ENCODE assay signal across 25 cellular contexts in the genomic region with DNA sequence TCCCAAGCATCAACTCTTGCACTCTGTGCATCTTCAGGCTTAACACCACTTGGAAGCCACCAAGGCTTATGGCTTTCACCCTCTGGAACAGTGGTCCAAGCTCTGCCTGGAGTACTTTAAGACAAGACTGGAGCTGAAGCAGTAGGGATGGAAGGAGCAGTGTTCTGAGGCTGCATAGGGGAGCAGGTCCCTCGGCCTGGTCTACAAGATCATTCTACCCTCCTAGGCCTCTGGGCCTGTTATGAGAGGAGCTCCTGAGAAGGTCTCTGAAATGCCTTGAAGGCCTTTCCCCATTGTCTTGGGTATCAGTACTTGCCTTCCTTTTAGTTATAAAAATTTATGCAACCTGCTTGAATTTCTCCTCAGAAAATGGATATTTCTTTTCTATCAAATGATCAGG.
"Had no signal": no experiment of that assay in that cellular context is flagged by ENCODE, and none has a peak within 500 bp of the region (broad histone marks: within the 10 kb centered on the region; RNA-seq: fewer than 3 reads in every experiment).

No MANE protein-coding gene starts in this region.

- H3K9me3 ChIP-seq: ovary, psoas muscle, right lobe of liver, sigmoid colon, thoracic aorta, thyroid gland, tibial nerve, vagina had no signal

- H3K79me2 ChIP-seq: parathyroid adenoma had no signal

- H3K9ac ChIP-seq: neural progenitor cell, parathyroid adenoma had no signal

- H3K4me3 ChIP-seq: neural progenitor cell, ovary, psoas muscle, right lobe of liver, sigmoid colon, stomach, thoracic aorta, thyroid gland, tibial nerve, upper lobe of left lung, vagina had no signal

- ATAC-seq: natural killer cell; psoas muscle; right cardiac atrium; right lobe of liver; stimulated activated effector memory CD8-positive, alpha-beta T cell treated with anti-CD3 and anti-CD28 coated beads, Interleukin-12 subunit alpha, Interleukin-12 subunit beta, amount 100 ng/mL, for 72 hours; stimulated activated naive B cell treated with anti-CD40 and anti-IgM and Interleukin-4, amounts not matched to agents 10 μg/mL and 1 μg/mL and 100 μg/mL, for 72 hours had no signal

- H3K36me3 ChIP-seq: ovary, right lobe of liver, sigmoid colon, stomach, thoracic aorta, thyroid gland, tibial nerve, upper lobe of left lung, vagina had no signal

- DNase-seq: natural killer cell; occipital lobe; ovary; posterior cingulate gyrus; psoas muscle; right lobe of liver; sigmoid colon; small intestine; stimulated activated CD4-positive, alpha-beta T cell treated with anti-CD3 and anti-CD28 coated beads, Interleukin-15, amount 100 ng/mL, for 24 hours; stimulated activated CD4-positive, alpha-beta T cell treated with anti-CD3 and anti-CD28 coated beads, Interleukin-2, amount 100 ng/mL, for 24 hours; stimulated activated CD4-positive, alpha-beta T cell treated with anti-CD3 and anti-CD28 coated beads, Interleukin-2, amount 100 ng/mL, for 48 hours; stimulated activated CD4-positive, alpha-beta T cell treated with anti-CD3 and anti-CD28 coated beads, Interleukin-4, amount 100 ng/mL, for 24 hours; stimulated activated naive B cell treated with anti-CD40 and anti-IgM and Interleukin-4, amounts not matched to agents 10 μg/mL and 1 μg/mL and 100 μg/mL, for 72 hours; stimulated activated naive CD4-positive, alpha-beta T cell treated with Interleukin-2 at 50 U/mL for 16 hours; stomach; thyroid gland; trophoblast cell; upper lobe of left lung had no signal

- H3K27me3 ChIP-seq: neural progenitor cell, ovary, right lobe of liver, sigmoid colon, stomach, thyroid gland, tibial nerve, upper lobe of left lung, vagina had no signal

- H3K4me1 ChIP-seq: neural progenitor cell, parathyroid adenoma, psoas muscle, right lobe of liver, sigmoid colon, stomach, thyroid gland, tibial nerve, upper lobe of left lung, vagina had no signal

- H3K27ac ChIP-seq: neural progenitor cell, ovary, parathyroid adenoma, psoas muscle, right lobe of liver, sigmoid colon, stomach, thoracic aorta, thyroid gland, tibial nerve, upper lobe of left lung, vagina had no signal

- H3K4me2 ChIP-seq: neural progenitor cell had no signal
